10 cellular contexts compared by ENCODE assay signal in the genomic region with DNA sequence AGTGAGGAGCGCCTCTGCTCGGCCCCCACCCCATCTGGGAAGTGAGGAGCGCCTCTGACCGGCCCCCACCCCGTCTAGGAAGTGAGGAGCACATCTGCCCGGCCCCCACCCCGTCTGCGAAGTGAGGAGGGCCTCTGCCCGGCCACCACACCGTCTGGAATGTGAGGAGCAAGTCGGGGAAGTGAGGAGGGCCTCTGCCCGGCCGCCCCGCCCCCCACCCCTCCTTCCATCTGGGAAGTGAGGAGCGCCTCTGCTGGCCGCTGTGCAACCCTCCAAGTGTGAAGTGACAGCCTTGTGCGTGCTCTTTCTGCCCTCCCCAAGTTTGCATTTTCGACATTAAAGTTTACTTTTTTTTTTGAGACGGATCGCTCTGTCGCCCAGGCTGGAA. TPM values are rescaled to one million over a fixed set of nuclear protein-coding genes. Genes with fewer than 3 reads are reported as not detected.
DNase-seq lines count a peak whose midpoint lies in the region; ATAC-seq and TF ChIP-seq lines count a peak whose summit lies in the region.
"Had no signal": no experiment of that assay in that cellular context is flagged by ENCODE, and none has a peak within 500 bp of the region (broad histone marks: within the 10 kb centered on the region; RNA-seq: fewer than 3 reads in every experiment).

No MANE protein-coding gene starts in this region.

- ATAC-seq in left lung (no peak), upper lobe of right lung (no peak)

- peaks cover 6% of the 10 kb centered on the region for H3K4me1 ChIP-seq in cardiac muscle cell (ENCODE audit: low read depth)
- H3K4me1 ChIP-seq in left lung, result peaks cover 0 to 9% of the 10 kb centered on the region in 2 donors
- peaks cover 7% of the 10 kb centered on the region for H3K4me1 ChIP-seq in upper lobe of right lung

- no peaks in the 10 kb centered on the region for H3K27me3 ChIP-seq in cardiac muscle cell
- no peaks in the 10 kb centered on the region for H3K27me3 ChIP-seq in left lung
- no peaks in the 10 kb centered on the region for H3K27me3 ChIP-seq in upper lobe of right lung

- intact Hi-C loops in cardiac septum (cut with DNase I), result no loop called here
- intact Hi-C loops in dendritic cell treated with granulocyte-macrophage colony-stimulating factor and Interleukin-4, amounts not matched to agents 40 ng/mL and 50 ng/mL, for 4 days (cut with micrococcal nuclease), result loop anchor here (10.0 kb wide), 1 partner anchor 113 kb away; no protein-coding TSS in a partner anchor
- intact Hi-C loops in left lung (cut with DNase I), result no loop called here
- intact Hi-C loops in upper lobe of right lung (cut with DNase I), result no loop called here

- H3K36me3 ChIP-seq in cardiac muscle cell (no peaks in the 10 kb centered on the region), left lung (peaks cover 0 to 10% of the 10 kb centered on the region in 2 donors), upper lobe of right lung (no peaks in the 10 kb centered on the region)
- H3K36me3 ChIP-seq: HAP-1 had no signal

- no peaks in the 10 kb centered on the region for H3K27me3 Mint-ChIP-seq in dendritic cell treated with granulocyte-macrophage colony-stimulating factor and Interleukin-4, amounts not matched to agents 40 ng/mL and 50 ng/mL, for 4 days

- H3K27ac ChIP-seq in cardiac muscle cell, result no peak overlapping the region
- no peak overlapping the region for H3K27ac ChIP-seq in left lung
- no peak overlapping the region for H3K27ac ChIP-seq in upper lobe of right lung
- H3K27ac ChIP-seq: C4-2B had no signal

- H3K9me3 Mint-ChIP-seq in dendritic cell treated with granulocyte-macrophage colony-stimulating factor and Interleukin-4, amounts not matched to agents 40 ng/mL and 50 ng/mL, for 4 days, result no peaks in the 10 kb centered on the region

- TF ChIP-seq CTCF in cardiac muscle cell (IDR thresholded peaks at IDR 0.05; ENCODE audit: low read depth, low read length) (peak; percentile 60), left lung (IDR thresholded peaks at IDR 0.05) (peak in 1 of 2 donors; percentile 11), upper lobe of right lung (IDR thresholded peaks at IDR 0.05) (peak; percentile 18)

- H3K4me3 ChIP-seq in cardiac muscle cell (no peak overlapping the region), left lung (peak overlapping the region; percentile 13 to 27), upper lobe of right lung (peak overlapping the region; percentile 36)
- H3K4me3 ChIP-seq: HAP-1 had no signal

- H3K4me1 Mint-ChIP-seq in dendritic cell treated with granulocyte-macrophage colony-stimulating factor and Interleukin-4, amounts not matched to agents 40 ng/mL and 50 ng/mL, for 4 days (ENCODE audit: low read depth), result peaks cover 25% of the 10 kb centered on the region

- H3K27ac Mint-ChIP-seq in dendritic cell treated with granulocyte-macrophage colony-stimulating factor and Interleukin-4, amounts not matched to agents 40 ng/mL and 50 ng/mL, for 4 days, result peak overlapping the region; percentile 32

- H3K36me3 Mint-ChIP-seq in dendritic cell treated with granulocyte-macrophage colony-stimulating factor and Interleukin-4, amounts not matched to agents 40 ng/mL and 50 ng/mL, for 4 days (ENCODE audit: low read depth), result peaks cover 42% of the 10 kb centered on the region

- DNase-seq in cardiac muscle cell (ENCODE audit: low read depth in 1 of 2, low spot score in 1 of 2), result peak; percentile 26 to 80
- no peak for DNase-seq in cardiac septum (ENCODE audit: low spot score)
- DNase-seq in left lung, result peak in 1 of 2 donors; percentile 79
- peak; percentile 70 for DNase-seq in upper lobe of right lung
- no peak for DNase-seq in glomerular visceral epithelial cell (ENCODE audit: extremely low spot score)
- no peak for DNase-seq in NOMO-1 treated with dmso at 0.1 percent for 144 hours (lab: John Stamatoyannopoulos, UW; ENCODE audit: unreplicated experiment)
- no peak for DNase-seq in NCI-H510A treated with DMSO at 0.1 percent for 48 hours (lab: John Stamatoyannopoulos, UW)

- peak overlapping the region; percentile 78 for H3K4me3 Mint-ChIP-seq in dendritic cell treated with granulocyte-macrophage colony-stimulating factor and Interleukin-4, amounts not matched to agents 40 ng/mL and 50 ng/mL, for 4 days

- no peaks in the 10 kb centered on the region for H3K9me3 ChIP-seq in cardiac muscle cell (ENCODE audit: low read depth)
- H3K9me3 ChIP-seq in left lung, result no peaks in the 10 kb centered on the region
- no peaks in the 10 kb centered on the region for H3K9me3 ChIP-seq in upper lobe of right lung
- H3K9me3 ChIP-seq: HAP-1 had no signal

RNA-seq across cellular contexts. Expression of gene ZZZ3, which starts 5.1 kb away (rescaled TPM):
- total RNA-seq in cardiac muscle cell, result 43.5 and 48.6 TPM in 2 replicates
- 34.6 and 51.0 TPM in 2 replicates for polyA plus RNA-seq in cardiac muscle cell
- 35.1 TPM for total RNA-seq in cardiac septum
- total RNA-seq in left lung, result 10 to 100 TPM; 36.3 to 42.3 TPM
- total RNA-seq in upper lobe of right lung, result 39.3 TPM

Comparison
In these comparisons a context has a peak if more than half of its experiments do, and no peak if none do; other contexts are left out.
1. DNase-seq: peak in cardiac muscle cell (2 of 2) and upper lobe of right lung (single experiment); none in cardiac septum (single experiment), glomerular visceral epithelial cell (single experiment), NOMO-1 treated with dmso at 0.1 percent for 144 hours (single experiment) and NCI-H510A treated with DMSO at 0.1 percent for 48 hours (single experiment).